Comparison of ENCODE assay signal across 9 cellular contexts in the genomic region with DNA sequence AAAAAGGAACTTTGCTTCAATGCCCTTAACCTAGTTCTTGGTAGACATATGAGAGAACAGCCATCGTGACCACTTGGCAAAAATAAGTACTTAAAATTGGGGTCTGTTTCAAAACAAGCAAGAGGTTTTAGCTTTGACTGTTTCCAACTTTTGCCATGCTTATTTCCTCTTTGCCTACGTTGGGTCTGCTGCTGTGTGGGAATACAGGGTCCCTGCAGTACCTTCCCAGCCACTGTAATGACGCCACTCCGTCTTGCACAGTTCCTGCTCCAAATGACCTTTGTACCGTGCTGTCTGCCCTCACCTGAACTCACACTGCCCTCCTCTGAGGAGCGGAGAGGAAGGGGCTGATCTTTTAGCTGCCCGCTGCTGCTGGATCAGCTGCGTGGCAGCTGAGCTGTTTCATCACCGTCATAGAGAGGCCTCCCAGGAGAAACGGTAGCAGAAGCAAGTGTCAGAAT.
DNase-seq lines count a peak whose midpoint lies in the region; ATAC-seq lines count a peak whose summit lies in the region.
"Had no signal": no experiment of that assay in that cellular context is flagged by ENCODE, and none has a peak within 500 bp of the region (broad histone marks: within the 10 kb centered on the region; RNA-seq: fewer than 3 reads in every experiment).

No MANE protein-coding gene starts in this region.

- peaks cover 8% of the 10 kb centered on the region; the same call in 1 of the 2 replicates for H3K36me3 ChIP-seq in HUES48 (ENCODE audit: control insufficient read depth, insufficient read depth, low read length)

- no peaks in the 10 kb centered on the region for H3K27me3 ChIP-seq in HUES48 (ENCODE audit: control insufficient read depth, insufficient read depth, low read length)

- no peak overlapping the region for H3K9ac ChIP-seq in HUES48 (ENCODE audit: low read depth, low read length)

- no peaks in the 10 kb centered on the region for H3K9me3 ChIP-seq in HUES48 (ENCODE audit: control insufficient read depth, insufficient read depth, low read length)

- ATAC-seq in HG03439 (IDR thresholded peaks at IDR 0.05; ENCODE audit: unreplicated experiment), result no peak

- H3K4me3 ChIP-seq in HUES48 (ENCODE audit: low read depth, low read length), result no peak overlapping the region

- H3K4me1 ChIP-seq in HUES48 (ENCODE audit: control insufficient read depth, insufficient read depth, low read length), result peaks cover 7% of the 10 kb centered on the region; the same call in 1 of the 2 replicates

- peak overlapping the region; percentile 6 for H3K27ac ChIP-seq in HUES48 (ENCODE audit: low read depth, low read length)

- DNase-seq in brain pericyte (ENCODE audit: low read depth, low spot score) (peak; percentile 30), iris pigment epithelial cell (ENCODE audit: low read depth) (peak; percentile 50), retina (peak; percentile 48), Kasumi-1 (lab: John Stamatoyannopoulos, UW) (no peak)
- DNase-seq in activated naive CD4-positive, alpha-beta T cell (lab: John Stamatoyannopoulos, UW), result no peak
- DNase-seq in activated CD4-positive, alpha-beta T cell treated with anti-CD3 and anti-CD28 coated beads for 4 hours, result no peak
- DNase-seq: activated naive CD4-positive, alpha-beta T cell treated with anti-CD3 and anti-CD28 coated beads, Interleukin-2, amount 50 U/mL, for 16 hours had no signal

Comparison
In these comparisons a context has a peak if more than half of its experiments do, and no peak if none do; other contexts are left out.
1. DNase-seq: peak in brain pericyte (single experiment), iris pigment epithelial cell (single experiment) and retina (single experiment); none in Kasumi-1 (0 of 2), activated naive CD4-positive, alpha-beta T cell (0 of 4) and activated CD4-positive, alpha-beta T cell treated with anti-CD3 and anti-CD28 coated beads for 4 hours (0 of 2).